ENCODE assay signal across 8 cellular contexts in the genomic region with DNA sequence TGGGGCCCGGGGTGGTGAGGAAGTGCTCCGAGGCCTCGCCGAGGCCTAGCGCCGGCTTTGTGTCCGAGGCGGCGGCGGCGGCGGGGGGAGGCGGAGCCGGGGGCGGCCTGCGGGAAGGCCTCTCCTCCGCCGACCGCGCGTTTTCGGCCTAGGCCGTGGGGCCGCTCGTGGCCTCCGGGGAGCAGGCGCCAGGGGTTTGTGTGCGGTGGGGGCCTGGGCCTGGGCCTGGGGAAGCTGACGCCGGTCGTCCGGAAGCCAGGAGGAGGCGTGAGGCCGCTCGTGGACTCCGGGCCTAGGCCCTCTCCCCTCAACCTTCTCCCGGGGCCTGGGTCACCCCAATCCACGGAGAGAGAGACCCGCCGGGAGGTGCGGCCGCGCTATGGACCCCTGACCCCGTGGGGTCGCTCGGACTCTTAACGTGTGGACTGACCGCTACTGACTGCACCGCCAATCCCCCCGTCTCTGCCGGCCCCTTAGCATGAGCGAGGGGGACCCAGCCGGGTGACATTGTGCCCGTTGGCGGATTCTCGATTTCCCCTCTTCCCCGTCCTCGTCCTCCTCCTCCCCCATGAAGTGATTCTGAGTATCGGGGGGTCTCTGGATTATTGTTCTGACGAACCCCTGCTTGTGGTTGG. TPM values are rescaled to one million over a fixed set of nuclear protein-coding genes. Genes with fewer than 3 reads are reported as not detected.
DNase-seq lines count a peak whose midpoint lies in the region; ATAC-seq, FAIRE-seq and TF ChIP-seq lines count a peak whose summit lies in the region.

No MANE protein-coding gene starts in this region.

- no peak overlapping the region for H2BK15ac ChIP-seq in H1 (ENCODE audit: low read length)

- TF ChIP-seq CTCF in H1 (IDR thresholded peaks at IDR 0.05; ENCODE audit: control extremely low read depth in 1 of 3, insufficient read depth in 1 of 3, low read depth in 1 of 3, low read length in 3 of 3), result no peak

- peak overlapping the region; percentile 76 to 80 for H3K4me2 ChIP-seq in H1 (ENCODE audit: insufficient read depth in 1 of 2, low read depth in 2 of 2, low read length in 2 of 2)

- peaks cover 11% of the 10 kb centered on the region; the same call in 1 of the 2 replicates for H3K23me2 ChIP-seq in H1 (ENCODE audit: low read depth, low read length)

- H3K36me3 ChIP-seq in H1 (ENCODE audit: control insufficient read depth in 2 of 4, insufficient read depth in 4 of 4, low read length in 3 of 4) (no peaks in the 10 kb centered on the region), mucosa of rectum (ENCODE audit: control insufficient read depth in 2 of 2, insufficient read depth in 2 of 2, low read length in 2 of 2) (peaks cover 0 to 2% of the 10 kb centered on the region in 2 donors)

- H3K9me3 ChIP-seq in H1 (ENCODE audit: insufficient read depth in 2 of 2, low read depth in 1 of 2, low read length in 1 of 2) (no peaks in the 10 kb centered on the region; a peak in 1 of 4 replicates), mucosa of rectum (ENCODE audit: control insufficient read depth in 2 of 2, low read length in 2 of 2) (no peaks in the 10 kb centered on the region)

- H2BK20ac ChIP-seq in H1 (ENCODE audit: low read length), result no peak overlapping the region

- peak overlapping the region; percentile 20 for H4K5ac ChIP-seq in H1 (ENCODE audit: insufficient read length, low read depth, low read length)

- FAIRE-seq in H1 (lab: Jason Lieb, UNC), result no peak

- 0% methylated on average over 18 of the region's 60 CpGs; no CpG with 5 or more reads in 1 of the 2 experiments for WGBS in H1 (ENCODE audit: extremely low coverage in 1 of 2, insufficient coverage in 1 of 2, insufficient read length in 1 of 2, insufficient replicate concordance in 2 of 2, low coverage in 1 of 2, low lambda C conversion rate in 2 of 2, missing lambda C conversion rate in 1 of 2), 2 experiments

- H3K9ac ChIP-seq in H1 (replicated peaks in 1 of 4; ENCODE audit: extremely low read depth in 1 of 4, low read depth in 3 of 4, low read length in 3 of 4) (peak overlapping the region; percentile 74 to 97 (median 94)), mucosa of rectum (ENCODE audit: low read depth in 1 of 2, low read length in 2 of 2) (peak overlapping the region; percentile 98 to 100)

- H2BK5ac ChIP-seq in H1 (ENCODE audit: low read depth, low read length), result peak overlapping the region; percentile 86

- no peak overlapping the region for H3K23ac ChIP-seq in H1 (ENCODE audit: insufficient read length)

- H4K91ac ChIP-seq in H1 (replicated peaks; ENCODE audit: insufficient read length, low read length), result no peak overlapping the region

- no peak overlapping the region for H3K14ac ChIP-seq in H1 (ENCODE audit: insufficient read length)

- peaks cover 23 to 52% of the 10 kb centered on the region in 2 experiments for H3K79me2 ChIP-seq in H1 (ENCODE audit: control insufficient read depth in 1 of 2, insufficient read depth in 2 of 2, low read length in 2 of 2)

- H2AK5ac ChIP-seq in H1 (ENCODE audit: low read depth, low read length), result no peak overlapping the region

- no peak overlapping the region for H2BK120ac ChIP-seq in H1 (replicated peaks; ENCODE audit: low read depth, low read length)

- H4K8ac ChIP-seq in H1 (ENCODE audit: extremely low read depth, insufficient read depth, low read length), result peak overlapping the region; percentile 96; the same call in 1 of the 2 replicates

- no peak overlapping the region for H3K4ac ChIP-seq in H1 (replicated peaks; ENCODE audit: insufficient read length, low read depth, low read length)

- no peak overlapping the region for H2AFZ ChIP-seq in H1 (ENCODE audit: low read length)

- ATAC-seq in GM19438 (IDR thresholded peaks at IDR 0.05; ENCODE audit: low read depth, unreplicated experiment), result peak; percentile 35
- peak; percentile 29 for ATAC-seq in HG03571 (IDR thresholded peaks at IDR 0.05; ENCODE audit: unreplicated experiment)
- ATAC-seq in stimulated activated naive CD8-positive, alpha-beta T cell treated with anti-CD3 and anti-CD28 coated beads, Interleukin-15, Interleukin-2, amounts not matched to agents 100 U/mL and 50 U/mL, for 24 hours, result peak; percentile 41

- peak overlapping the region; percentile 71 for H3K18ac ChIP-seq in H1 (ENCODE audit: extremely low read depth, low read length)

- H3K27ac ChIP-seq in H1 (ENCODE audit: low read depth, low read length), result peak overlapping the region; percentile 97
- peak overlapping the region; percentile 100 for H3K27ac ChIP-seq in mucosa of rectum (ENCODE audit: low read depth in 2 of 2, low read length in 2 of 2)

- H3K4me3 ChIP-seq in H1 (ENCODE audit: extremely low read depth in 1 of 4, insufficient read depth in 2 of 4, low read depth in 3 of 4, low read length in 4 of 4) (peak overlapping the region; percentile 71 to 96 (median 94)), mucosa of rectum (ENCODE audit: low read length in 2 of 2) (peak overlapping the region; percentile 90 to 91)

- H3K79me1 ChIP-seq in H1 (ENCODE audit: low read depth, low read length), result 0 out of 2 replicates have a peak, but pooled peaks cover 2% of the 10 kb centered on the region

- no peak for TF ChIP-seq RAD21 in H1 (IDR thresholded peaks at IDR 0.05 in 1 of 2, conservative IDR thresholded peaks at IDR 0.05 in 1 of 2; ENCODE audit: low read depth in 2 of 2, low read length in 2 of 2)

- POLR2A ChIA-PET in H1 (lab: Charles Lee; ENCODE audit: partially characterized antibody), result interaction anchor here (1.0 to 1.9 kb wide), 7 partner anchors 10 to 144 kb away, joined by 3 to 7 read pairs (median 6); no protein-coding TSS in a partner anchor

- TF ChIP-seq POLR2A in H1 (IDR thresholded peaks at IDR 0.05; ENCODE audit: control extremely low read depth in 1 of 2, low read depth in 2 of 2, low read length in 2 of 2), result no peak; a peak in 1 of 3 replicates

- H3K27me3 ChIP-seq in H1 (replicated peaks in 1 of 4; ENCODE audit: control insufficient read depth in 3 of 4, extremely low read depth in 1 of 4, insufficient read depth in 3 of 4, low read length in 3 of 4), result no peaks in the 10 kb centered on the region
- H3K27me3 ChIP-seq in mucosa of rectum (ENCODE audit: control insufficient read depth in 2 of 2, insufficient read depth in 2 of 2, low read length in 2 of 2), result no peaks in the 10 kb centered on the region

- peaks cover 2 to 7% of the 10 kb centered on the region in 2 experiments for H4K20me1 ChIP-seq in H1 (replicated peaks in 1 of 2; ENCODE audit: control insufficient read depth in 1 of 2, insufficient read depth in 2 of 2, low read length in 2 of 2)

- H3K56ac ChIP-seq in H1 (replicated peaks; ENCODE audit: insufficient read length, low read depth, low read length), result peak overlapping the region; percentile 65

- CTCF ChIA-PET in H1 (lab: Charles Lee; ENCODE audit: partially characterized antibody), result no interaction called here

- 0 out of 7 replicates have a peak, but pooled peaks cover 0 to 2% (median 0%) of the 10 kb centered on the region in 4 experiments for H3K4me1 ChIP-seq in H1 (replicated peaks in 1 of 4; ENCODE audit: control insufficient read depth in 3 of 4, insufficient read depth in 4 of 4, low read length in 3 of 4)
- peaks cover 13 to 22% of the 10 kb centered on the region in 2 donors for H3K4me1 ChIP-seq in mucosa of rectum (ENCODE audit: control insufficient read depth in 2 of 2, insufficient read depth in 2 of 2, low read length in 2 of 2)

- no peak overlapping the region for H2BK12ac ChIP-seq in H1 (ENCODE audit: low read depth, low read length)

- TF ChIP-seq EP300 in H1 (IDR thresholded peaks at IDR 0.05; ENCODE audit: borderline replicate concordance in 1 of 2, low read depth in 2 of 2, low read length in 2 of 2), result no peak

- peak; percentile 26 to 35 for DNase-seq in AML-193 (lab: John Stamatoyannopoulos, UW)
- peak; percentile 41 to 57 for DNase-seq in activated CD4-positive, alpha-beta T cell treated with anti-CD3 and anti-CD28 coated beads for 4 hours
- no peak for DNase-seq in H1 (ENCODE audit: low read depth in 1 of 2, low spot score in 2 of 2)
- DNase-seq in stimulated activated naive CD8-positive, alpha-beta T cell treated with anti-CD3 and anti-CD28 coated beads, Interleukin-15, Interleukin-2, amounts not matched to agents 100 U/mL and 50 U/mL, for 24 hours, result peak; percentile 67
- no peak for DNase-seq in COLO829 (ENCODE audit: low spot score)

TF ChIP-seq in H1, 55 proteins besides CTCF, POLR2A, EP300 and RAD21 (continues in another document):
- no peak for TF ChIP-seq CBX8 (IDR thresholded peaks at IDR 0.05; ENCODE audit: borderline replicate concordance, low read depth, low read length)
- no peak for TF ChIP-seq MAFK (IDR thresholded peaks at IDR 0.05; ENCODE audit: low read depth, low read length)
- TF ChIP-seq KDM1A (IDR thresholded peaks at IDR 0.05; ENCODE audit: borderline replicate concordance, low read length), result no peak
- peak; percentile 49; the same call in 1 of the 2 replicates for TF ChIP-seq PHF8 (conservative IDR thresholded peaks at IDR 0.05; ENCODE audit: low read depth, low read length)
- TF ChIP-seq RBBP5 (IDR thresholded peaks at IDR 0.05; ENCODE audit: borderline replicate concordance, low read depth, low read length), result no peak
- no peak for TF ChIP-seq CEBPB (IDR thresholded peaks at IDR 0.05; ENCODE audit: low read depth, low read length)
- TF ChIP-seq TAF7 (optimal IDR thresholded peaks at IDR 0.05; ENCODE audit: borderline replicate concordance, low read depth, low read length), result no peak
- TF ChIP-seq RNF2 (IDR thresholded peaks at IDR 0.05; ENCODE audit: borderline replicate concordance, low read depth, low read length, missing control alignments, poor library complexity, severe bottlenecking), result no peak
- TF ChIP-seq TEAD4 (IDR thresholded peaks at IDR 0.05; ENCODE audit: low read depth, low read length), result no peak
- TF ChIP-seq KDM4A (IDR thresholded peaks at IDR 0.05; ENCODE audit: low read depth, low read length, severe bottlenecking), result peak; percentile 30
- TF ChIP-seq SAP30 (IDR thresholded peaks at IDR 0.05; ENCODE audit: insufficient read depth, insufficient replicate concordance, low read length), result no peak
- TF ChIP-seq SP2 (IDR thresholded peaks at IDR 0.05; ENCODE audit: low read length), result no peak
- TF ChIP-seq SIN3A (conservative IDR thresholded peaks at IDR 0.05 in 1 of 2, IDR thresholded peaks at IDR 0.05 in 1 of 2; ENCODE audit: low read depth in 1 of 2, low read length in 2 of 2), result 0 out of 4 replicates have a peak, but pooled peaks of 1 of the 2 experiments have one; percentile 4
- no peak for TF ChIP-seq BACH1 (IDR thresholded peaks at IDR 0.05; ENCODE audit: low read length)

RNA-seq across cellular contexts. Expression of a gene that starts 0.6 kb away (rescaled TPM):
- 53.6 and 54.5 TPM in 2 replicates for total RNA-seq in H1 (2021; fragmentation: NEBNext Ultra II Directional; extraction: Animal tissue kit (Norgen Biotek cat#: 25700))
- polyA plus RNA-seq in H1 (2011; rRNA removed), result 20.2 and 22.5 TPM in 2 replicates
- polyA plus RNA-seq in H1 (2011; cell fraction: cytosol; rRNA removed), result 26.2 TPM
- 33.9 TPM for polyA plus RNA-seq in H1 (2011; cell fraction: nucleus; rRNA removed)
- polyA plus RNA-seq in H1 (2012, experiment 1 of 2), result 22.6 to 42.1 TPM (median 26.0 TPM) in 4 replicates
- 8.8 TPM for polyA plus RNA-seq in H1 (2012, experiment 2 of 2)
- polyA plus RNA-seq in H1 (2013, experiment 1 of 2), result 66.5 TPM
- 67.4 TPM for polyA plus RNA-seq in H1 (2013, experiment 2 of 2)
- 47.5 and 60.1 TPM in 2 replicates for polyA minus RNA-seq in H1 (2011; rRNA and poly(A)+ RNA removed)
- 30.9 TPM for polyA minus RNA-seq in H1 (2011; cell fraction: cytosol; rRNA and poly(A)+ RNA removed)
- 109 TPM for polyA minus RNA-seq in H1 (2011; cell fraction: nucleus; rRNA and poly(A)+ RNA removed)

Comparison
In these comparisons a context has a peak if more than half of its experiments do, and no peak if none do; other contexts are left out.
1. DNase-seq: peak in AML-193 (2 of 2), activated CD4-positive, alpha-beta T cell treated with anti-CD3 and anti-CD28 coated beads for 4 hours (2 of 2) and stimulated activated naive CD8-positive, alpha-beta T cell treated with anti-CD3 and anti-CD28 coated beads, Interleukin-15, Interleukin-2, amounts not matched to agents 100 U/mL and 50 U/mL, for 24 hours (single experiment); none in H1 (0 of 2) and COLO829 (single experiment).
2. Peak in every context shown above with its lines, with median percentiles within 50 percentile points of each other: ATAC-seq.